18 cellular contexts compared by ENCODE assay signal in the genomic region with DNA sequence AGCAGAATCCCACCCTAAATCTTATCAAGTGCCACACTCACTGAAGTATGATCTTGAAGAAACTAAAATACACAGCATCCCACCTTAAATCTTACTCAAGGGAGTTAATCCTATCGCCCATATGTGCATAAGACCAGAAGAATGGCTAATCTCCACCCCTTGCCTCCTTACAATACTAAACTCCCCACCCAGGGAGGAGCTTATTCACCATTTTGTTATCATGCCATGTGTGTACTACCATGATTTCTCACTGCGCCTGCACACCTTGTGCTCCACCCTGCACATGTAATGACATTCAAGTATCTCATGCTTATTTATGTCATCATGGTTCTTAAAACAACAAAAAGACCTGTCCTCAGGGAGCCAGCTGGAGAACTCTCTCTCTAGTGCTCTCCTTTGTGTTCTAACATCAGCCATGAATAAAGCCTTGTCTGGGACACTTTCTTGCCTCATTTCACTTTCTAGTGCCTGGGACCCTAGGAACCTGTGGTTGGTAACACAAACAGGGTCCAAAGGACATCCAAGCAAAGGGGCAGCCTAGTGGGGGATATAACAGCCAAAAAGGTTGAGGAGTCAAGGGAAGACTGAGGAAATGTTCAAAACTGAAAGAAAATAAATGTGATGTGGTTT.
DNase-seq lines count a peak whose midpoint lies in the region; ATAC-seq, FAIRE-seq and TF ChIP-seq lines count a peak whose summit lies in the region.
"Had no signal": no experiment of that assay in that cellular context is flagged by ENCODE, and none has a peak within 500 bp of the region (broad histone marks: within the 10 kb centered on the region; RNA-seq: fewer than 3 reads in every experiment).

No MANE protein-coding gene starts in this region.

- no peaks in the 10 kb centered on the region for H3K79me1 ChIP-seq in trophoblast cell (ENCODE audit: low read length)

- no peak overlapping the region for H2BK12ac ChIP-seq in trophoblast cell (ENCODE audit: low read length)

- no peak overlapping the region for H2AK5ac ChIP-seq in trophoblast cell (ENCODE audit: low read length)

- no peaks in the 10 kb centered on the region for H3K9me3 ChIP-seq in K562 (replicated peaks; ENCODE audit: control insufficient read depth, insufficient read depth, low read depth, low read length)
- H3K9me3 ChIP-seq in trophoblast cell (ENCODE audit: insufficient read depth, low read depth, low read length): no peaks in the 10 kb centered on the region

- no peak overlapping the region for H4K91ac ChIP-seq in trophoblast cell (ENCODE audit: low read depth, low read length)

- H3K9me1 ChIP-seq in K562 (ENCODE audit: control insufficient read depth, insufficient read depth, low read length): no peaks in the 10 kb centered on the region

- H4K20me1 ChIP-seq in K562 (replicated peaks; ENCODE audit: control insufficient read depth, insufficient read depth, low read length): no peaks in the 10 kb centered on the region; the same call in 1 of the 2 replicates

- H3K27me3 ChIP-seq in K562 (ENCODE audit: control insufficient read depth in 2 of 2, insufficient read depth in 2 of 2, low read length in 2 of 2) (no peaks in the 10 kb centered on the region), trophoblast cell (ENCODE audit: insufficient read depth, low read length) (no peaks in the 10 kb centered on the region)
- H3K27me3 ChIP-seq: BLaER1 treated with 17β-estradiol and CSF1 and Interleukin-3, amounts not matched to agents 10 nM and 100 nM had no signal

- H3K9ac ChIP-seq in K562 (ENCODE audit: insufficient read depth in 1 of 2, low read depth in 2 of 2, low read length in 2 of 2): no peak overlapping the region
- H3K9ac ChIP-seq in trophoblast cell (ENCODE audit: low read length): peak overlapping the region; percentile 25
- H3K9ac ChIP-seq: BLaER1 treated with 17β-estradiol and CSF1 and Interleukin-3, amounts not matched to agents 10 nM and 100 nM; GM23248 had no signal

- no peak overlapping the region for H2BK120ac ChIP-seq in trophoblast cell (ENCODE audit: insufficient read depth, low read length, poor library complexity)

- H2AFZ ChIP-seq in K562 (ENCODE audit: low read depth, low read length): no peak overlapping the region
- no peak overlapping the region for H2AFZ ChIP-seq in trophoblast cell (ENCODE audit: insufficient read depth, low read length, poor library complexity)
- H2AFZ ChIP-seq: GM23248 had no signal

- no peak for TF ChIP-seq EP300 in K562 (IDR thresholded peaks at IDR 0.05; ENCODE audit: low read length)

- no peak for TF ChIP-seq RAD21 in K562 (CRISPR knock-in tag; conservative IDR thresholded peaks at IDR 0.05 in 1 of 2, IDR thresholded peaks at IDR 0.05 in 1 of 2)

- in situ Hi-C loops in K562 (cut with MboI): loop anchor here (25.0 kb wide), 1 partner anchor 170 kb away; no protein-coding TSS in a partner anchor

- CTCF ChIA-PET in K562 (lab: Yijun Ruan, JAX; ENCODE audit: low intra/inter-chr PET ratio): no interaction called here

- no peak overlapping the region for H3K14ac ChIP-seq in trophoblast cell (ENCODE audit: low read length)

- H3K36me3 ChIP-seq in K562 (ENCODE audit: control insufficient read depth, insufficient read depth, low read length): peaks cover 3% of the 10 kb centered on the region; the same call in 1 of the 3 replicates
- peaks cover 2 to 10% of the 10 kb centered on the region in 2 experiments for H3K36me3 ChIP-seq in trophoblast cell (ENCODE audit: control insufficient read depth in 1 of 2, insufficient read depth in 2 of 2, low read length in 2 of 2)

- H3K4me3 ChIP-seq in K562: no peak overlapping the region
- no peak overlapping the region for H3K4me3 ChIP-seq in trophoblast cell (ENCODE audit: low read depth, low read length)
- H3K4me3 ChIP-seq: BLaER1 treated with 17β-estradiol and CSF1 and Interleukin-3, amounts not matched to agents 10 nM and 100 nM; GM23248 had no signal

- no peak for TF ChIP-seq POLR2A in K562 (conservative IDR thresholded peaks at IDR 0.05)

- H3K79me2 ChIP-seq in K562 (ENCODE audit: control insufficient read depth, insufficient read depth, low read length) (no peaks in the 10 kb centered on the region; the same call in 1 of the 3 replicates), trophoblast cell (ENCODE audit: control insufficient read depth, insufficient read depth, low read length, poor library complexity) (no peaks in the 10 kb centered on the region)

- H3K23ac ChIP-seq in trophoblast cell (ENCODE audit: low read length): no peak overlapping the region

- POLR2A ChIA-PET in K562 (lab: Yijun Ruan, JAX): interaction anchor here (1.0 kb wide), 1 partner anchor 8 kb away, joined by 4 read pairs; no protein-coding TSS in a partner anchor

- H2BK5ac ChIP-seq in trophoblast cell (ENCODE audit: low read depth, low read length, poor library complexity): no peak overlapping the region

- 41% methylated on average over 2 of the region's 2 CpGs for WGBS in K562 (ENCODE audit: insufficient coverage, low coverage, missing lambda C conversion rate)
- no CpG with 5 or more reads among the region's 2 CpGs for WGBS in trophoblast cell (ENCODE audit: extremely low coverage, insufficient coverage, insufficient read length)

- no peak overlapping the region for H3K18ac ChIP-seq in trophoblast cell (ENCODE audit: low read length)

- BruUV-seq in K562 (replicated peaks; lab: Mats Ljungman, UMichigan): no TSS peak

- H3K4me2 ChIP-seq in K562 (ENCODE audit: insufficient read depth, low read length) (no peak overlapping the region), trophoblast cell (ENCODE audit: low read length) (no peak overlapping the region)
- H3K4me2 ChIP-seq: BLaER1 treated with 17β-estradiol and CSF1 and Interleukin-3, amounts not matched to agents 10 nM and 100 nM had no signal

- no peak for FAIRE-seq in K562 (lab: Jason Lieb, UNC)
- FAIRE-seq: G401.6, GM12891, GM19239, HTR-8/SVneo had no signal

- H3K4me1 ChIP-seq in K562 (replicated peaks in 1 of 2; ENCODE audit: control insufficient read depth in 2 of 2, insufficient read depth in 2 of 2, low read length in 2 of 2) (peaks cover 0 to 6% of the 10 kb centered on the region in 2 experiments; a peak in 2 of 5 replicates), trophoblast cell (ENCODE audit: control insufficient read depth in 1 of 2, insufficient read depth in 2 of 2, low read length in 2 of 2) (no peaks in the 10 kb centered on the region)

- TF ChIP-seq CTCF in K562 (IDR thresholded peaks at IDR 0.05 in 2 of 3, conservative IDR thresholded peaks at IDR 0.05 in 1 of 3; ENCODE audit: insufficient read depth in 2 of 3, low read depth in 1 of 3, low read length in 3 of 3): no peak

- H3K27ac ChIP-seq in K562 (ENCODE audit: extremely low read depth, low read depth, low read length) (no peak overlapping the region), trophoblast cell (ENCODE audit: low read depth, low read length) (no peak overlapping the region)
- H3K27ac ChIP-seq: BLaER1 treated with 17β-estradiol and CSF1 and Interleukin-3, amounts not matched to agents 10 nM and 100 nM; GM23248 had no signal

- no peak overlapping the region for H4K8ac ChIP-seq in trophoblast cell (ENCODE audit: low read depth, low read length)

- H4K12ac ChIP-seq in trophoblast cell (ENCODE audit: low read depth, low read length): no peak overlapping the region

- intact Hi-C loops in K562 (cut with micrococcal nuclease): loop anchor here (1.0 kb wide), 1 partner anchor 38 kb away; no protein-coding TSS in a partner anchor

- DNase-seq in NCI-H82 (lab: John Stamatoyannopoulos, UW) (peak; percentile 77), NCI-H82 treated with DMSO at 0.1 percent for 48 hours (lab: John Stamatoyannopoulos, UW; ENCODE audit: unreplicated experiment) (no peak), NCI-H345 (lab: John Stamatoyannopoulos, UW) (peak; percentile 34), K562 (ENCODE audit: extremely low read depth in 1 of 4, low spot score in 3 of 4) (peak in 1 of 4 experiments; percentile 29), trophoblast cell (no peak)
- DNase-seq in activated effector memory CD4-positive, alpha-beta T cell treated with Interleukin-2 at 50 U/mL for 16 hours: no peak
- DNase-seq: 8988T; CD8-positive, alpha-beta T cell; GM23248; HFFc6 had no signal

- H3K4ac ChIP-seq in trophoblast cell (ENCODE audit: low read depth, low read length): no peak overlapping the region

- ATAC-seq in K562 (peak; percentile 71), HG03342 (IDR thresholded peaks at IDR 0.05; ENCODE audit: unreplicated experiment) (no peak), GM19467 (IDR thresholded peaks at IDR 0.05; ENCODE audit: unreplicated experiment) (no peak)
- ATAC-seq: CD8-positive, alpha-beta T cell; HCT116 had no signal

TF ChIP-seq in K562, 482 proteins besides CTCF, POLR2A, EP300 and RAD21:
- peak; percentile 46; the same call in 1 of the 2 replicates for TF ChIP-seq CBFA2T2 (conservative IDR thresholded peaks at IDR 0.05)
- no peak for TF ChIP-seq ZNF143 (CRISPR knock-in tag; IDR thresholded peaks at IDR 0.05)
- no peak for TF ChIP-seq NCOA6 (IDR thresholded peaks at IDR 0.05)
- no peak for TF ChIP-seq RBM22 (IDR thresholded peaks at IDR 0.05; ENCODE audit: low read depth, low read length, poor library complexity, severe bottlenecking)
- TF ChIP-seq TAF15 (IDR thresholded peaks at IDR 0.05; ENCODE audit: low read depth, low read length): no peak
- TF ChIP-seq HEY1 (CRISPR knock-in tag; IDR thresholded peaks at IDR 0.05; ENCODE audit: borderline replicate concordance): no peak
- TF ChIP-seq CREM (IDR thresholded peaks at IDR 0.05; ENCODE audit: low read depth): no peak
- TF ChIP-seq CHD4 (IDR thresholded peaks at IDR 0.05; ENCODE audit: insufficient read depth, insufficient replicate concordance, low read depth, low read length, poor library complexity, severe bottlenecking): no peak
- TF ChIP-seq BHLHE40 (IDR thresholded peaks at IDR 0.05; ENCODE audit: low read length): no peak
- 0 out of 2 replicates have a peak, but pooled peaks have one; percentile 35 for TF ChIP-seq TEAD4 (IDR thresholded peaks at IDR 0.05; ENCODE audit: low read length)
- TF ChIP-seq TEAD4 (CRISPR knock-in tag; IDR thresholded peaks at IDR 0.05; ENCODE audit: borderline replicate concordance): no peak
- TF ChIP-seq CBFA2T3 (IDR thresholded peaks at IDR 0.05): peak; percentile 64
- TF ChIP-seq, protein P1, sequence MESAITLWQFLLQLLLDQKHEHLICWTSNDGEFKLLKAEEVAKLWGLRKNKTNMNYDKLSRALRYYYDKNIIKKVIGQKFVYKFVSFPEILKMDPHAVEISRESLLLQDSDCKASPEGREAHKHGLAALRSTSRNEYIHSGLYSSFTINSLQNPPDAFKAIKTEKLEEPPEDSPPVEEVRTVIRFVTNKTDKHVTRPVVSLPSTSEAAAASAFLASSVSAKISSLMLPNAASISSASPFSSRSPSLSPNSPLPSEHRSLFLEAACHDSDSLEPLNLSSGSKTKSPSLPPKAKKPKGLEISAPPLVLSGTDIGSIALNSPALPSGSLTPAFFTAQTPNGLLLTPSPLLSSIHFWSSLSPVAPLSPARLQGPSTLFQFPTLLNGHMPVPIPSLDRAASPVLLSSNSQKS (CRISPR knock-in tag; IDR thresholded peaks at IDR 0.05): no peak
- TF ChIP-seq U2AF1 (optimal IDR thresholded peaks at IDR 0.05; ENCODE audit: low read depth, low read length): no peak

Comparison
In these comparisons a context has a peak if more than half of its experiments do, and no peak if none do; other contexts are left out.
1. DNase-seq: peak in NCI-H82 (single experiment) and NCI-H345 (single experiment); none in NCI-H82 treated with DMSO at 0.1 percent for 48 hours (single experiment), trophoblast cell (0 of 2) and activated effector memory CD4-positive, alpha-beta T cell treated with Interleukin-2 at 50 U/mL for 16 hours (single experiment).